In the genomic region with DNA sequence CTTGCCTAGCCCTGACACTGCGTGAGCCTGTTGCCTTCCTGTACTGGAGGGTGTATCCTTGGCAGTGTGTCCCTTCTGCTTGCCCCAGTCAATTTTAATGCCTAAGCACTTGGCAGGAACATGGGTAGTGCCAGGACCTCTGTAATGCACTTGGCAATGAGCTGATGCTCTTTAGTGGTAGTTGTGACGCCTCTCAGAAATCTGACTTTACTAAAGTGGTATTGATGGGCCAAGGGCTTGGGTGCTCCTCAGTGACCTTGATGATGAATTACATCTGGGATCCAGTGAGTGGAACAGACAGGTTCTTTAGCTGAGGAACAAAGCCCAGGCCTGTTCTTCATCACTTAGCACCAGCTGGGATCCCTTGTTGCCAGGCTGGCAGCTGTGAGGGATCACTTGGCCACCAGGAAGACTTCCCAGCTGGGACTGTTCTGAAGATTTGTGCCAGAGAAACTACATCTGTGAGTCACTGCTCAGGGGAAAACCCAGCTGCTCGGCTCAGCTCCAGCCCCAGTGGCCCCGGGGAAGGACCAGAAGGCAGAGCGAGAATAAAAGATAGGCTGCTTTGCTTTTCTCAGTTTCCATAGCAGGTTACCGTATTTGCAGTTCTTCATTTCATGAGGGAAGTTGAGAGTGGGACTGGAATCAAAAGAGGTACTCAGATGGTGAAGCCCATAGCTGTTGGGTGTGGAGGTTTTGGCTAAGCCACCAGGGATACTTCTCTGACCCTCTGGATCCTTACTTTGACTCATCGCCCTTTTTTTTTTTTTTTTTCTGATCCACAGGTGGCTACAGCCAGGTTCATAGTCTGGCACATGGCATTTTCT, we compare ENCODE assay signal across 8 cellular contexts. TPM values are rescaled to one million over a fixed set of nuclear protein-coding genes. Genes with fewer than 3 reads are reported as not detected.
DNase-seq lines count a peak whose midpoint lies in the region; ATAC-seq and TF ChIP-seq lines count a peak whose summit lies in the region.

No MANE protein-coding gene starts in this region.

- DNase-seq in C1 segment of cervical spinal cord (lab: John Stamatoyannopoulos, UW) (peak in 10 of 14 donors; percentile 12 to 88 (median 42)), endodermal cell (peak; percentile 17), posterior cingulate gyrus (peak; percentile 38 to 93 (median 68)), vagina (ENCODE audit: extremely low spot score in 2 of 2) (peak; percentile 89 to 94), SHP77 (lab: John Stamatoyannopoulos, UW) (no peak)
- peak; percentile 80 to 85 for DNase-seq in activated CD4-positive, alpha-beta T cell treated with anti-CD3 and anti-CD28 coated beads, Interleukin-2, amount 50 U/mL, for 48 hours

- H3K4me1 ChIP-seq in endodermal cell (ENCODE audit: control insufficient read depth, insufficient read depth, low read length) = no peaks in the 10 kb centered on the region
- peaks cover 20% of the 10 kb centered on the region for H3K4me1 ChIP-seq in vagina

- peaks cover 9% of the 10 kb centered on the region for H3K27me3 ChIP-seq in endodermal cell (ENCODE audit: control insufficient read depth, insufficient read depth, low read length, poor library complexity, severe bottlenecking)
- H3K27me3 ChIP-seq in vagina = no peaks in the 10 kb centered on the region

- H3K4me3 ChIP-seq in endodermal cell (ENCODE audit: low read length) (no peak overlapping the region), vagina (no peak overlapping the region)

- TF ChIP-seq CTCF in endodermal cell (conservative IDR thresholded peaks at IDR 0.05) = no peak
- TF ChIP-seq CTCF in vagina (IDR thresholded peaks at IDR 0.05) = no peak

- H3K27ac ChIP-seq in endodermal cell (ENCODE audit: low read depth, low read length) = no peak overlapping the region
- H3K27ac ChIP-seq in vagina = no peak overlapping the region

- H3K27ac Mint-ChIP-seq in endodermal cell = no peak overlapping the region

- intact Hi-C loops in posterior cingulate gyrus (cut with DNase I) = loop anchor here (5.0 kb wide), 1 partner anchor 148 kb away; no protein-coding TSS in a partner anchor
- intact Hi-C loops in vagina (cut with DNase I) = loop anchor here (5.0 kb wide), 2 partner anchors 133 to 148 kb away; no protein-coding TSS in a partner anchor

- no peaks in the 10 kb centered on the region for H3K36me3 ChIP-seq in endodermal cell (ENCODE audit: control insufficient read depth, insufficient read depth, low read length)
- H3K36me3 ChIP-seq in vagina = no peaks in the 10 kb centered on the region

- no peak overlapping the region for H3K4me3 Mint-ChIP-seq in endodermal cell

- H3K9ac ChIP-seq in endodermal cell (ENCODE audit: extremely low read depth, low read length, poor library complexity, severe bottlenecking) = no peak overlapping the region

- no peaks in the 10 kb centered on the region for H3K36me3 Mint-ChIP-seq in endodermal cell (ENCODE audit: low read depth)

- no peaks in the 10 kb centered on the region for H3K9me3 Mint-ChIP-seq in endodermal cell

- H3K27me3 Mint-ChIP-seq in endodermal cell (ENCODE audit: insufficient read depth) = peaks cover 6% of the 10 kb centered on the region

- H3K9me3 ChIP-seq in endodermal cell (ENCODE audit: control insufficient read depth, low read length) = no peaks in the 10 kb centered on the region
- no peaks in the 10 kb centered on the region for H3K9me3 ChIP-seq in vagina

- no peak for TF ChIP-seq POLR2A in vagina (IDR thresholded peaks at IDR 0.05)

- 86 to 87% methylated on average over 4 to 7 of the region's 7 CpGs for WGBS in endodermal cell (ENCODE audit: insufficient coverage in 1 of 2, insufficient read length in 1 of 2), 2 experiments

- no peaks in the 10 kb centered on the region for H3K4me1 Mint-ChIP-seq in endodermal cell

- ATAC-seq in GM19468 (IDR thresholded peaks at IDR 0.05; ENCODE audit: extremely low read depth, unreplicated experiment) = peak; percentile 40
- ATAC-seq in HG03558 (IDR thresholded peaks at IDR 0.05; ENCODE audit: extremely low read depth, unreplicated experiment) = peak; percentile 60

RNA-seq across cellular contexts. Expression of gene KCNA2, which starts 28.5 kb away (rescaled TPM):
- total RNA-seq in endodermal cell = under 1 TPM; 0.11 to 0.57 TPM
- polyA plus RNA-seq in endodermal cell (2013, experiment 1 of 2) = 7.8 TPM
- 7.9 TPM for polyA plus RNA-seq in endodermal cell (2013, experiment 2 of 2)
- total RNA-seq in vagina = 0.74 TPM

RNA-seq across cellular contexts. Expression of gene KCNA3, which starts 40.1 kb away (rescaled TPM):
- total RNA-seq in endodermal cell = under 1 TPM; 0.20 to 0.27 TPM
- polyA plus RNA-seq in endodermal cell (2013, experiment 1 of 2) = 1.2 TPM
- polyA plus RNA-seq in endodermal cell (2013, experiment 2 of 2) = 1.5 TPM
- 8.1 TPM for total RNA-seq in vagina

Comparison
In these comparisons a context has a peak if more than half of its experiments do, and no peak if none do; other contexts are left out.
1. DNase-seq: peak in C1 segment of cervical spinal cord (10 of 14), activated CD4-positive, alpha-beta T cell treated with anti-CD3 and anti-CD28 coated beads, Interleukin-2, amount 50 U/mL, for 48 hours (2 of 2), endodermal cell (single experiment), posterior cingulate gyrus (10 of 10) and vagina (2 of 2); none in SHP77 (0 of 2).